Comparison of ENCODE assay signal across 8 cellular contexts in genomic region chr4:153465583-153465921, GRCh38. TPM values are rescaled to one million over a fixed set of nuclear protein-coding genes. Genes with fewer than 3 reads are reported as not detected.
A peak's percentile ranks its signal among the peaks of the same experiment; 100 is the strongest.
DNase-seq lines count a peak whose midpoint lies in the region; ATAC-seq, FAIRE-seq and TF ChIP-seq lines count a peak whose summit lies in the region.

No MANE protein-coding gene starts in this region.

- no peak for FAIRE-seq in bronchial epithelial cell (lab: Jason Lieb, UNC)
- FAIRE-seq in keratinocyte (lab: Jason Lieb, UNC): no peak

- DNase-seq in activated CD8-positive, alpha-beta memory T cell treated with anti-CD3 and anti-CD28 coated beads, Interleukin-2, amount 50 U/mL, for 4 hours: peak; percentile 35
- no peak for DNase-seq in activated CD8-positive, alpha-beta memory T cell treated with anti-CD3 and anti-CD28 coated beads for 24 hours
- DNase-seq in bronchial epithelial cell (ENCODE audit: low read depth): no peak
- no peak for DNase-seq in keratinocyte (ENCODE audit: low read depth, low spot score)
- peak; percentile 41 for DNase-seq in stimulated activated CD4-positive, alpha-beta T cell treated with anti-CD3 and anti-CD28 coated beads, Interleukin-1b, Interleukin-23, amount 100 ng/mL, for 48 hours
- no peak for DNase-seq in DMS79 treated with DMSO at 0.1 percent for 48 hours (lab: John Stamatoyannopoulos, UW)

- H3K36me3 ChIP-seq in bronchial epithelial cell (ENCODE audit: control insufficient read depth, insufficient read depth, low read length): no peaks in the 10 kb centered on the region
- H3K36me3 ChIP-seq in keratinocyte (ENCODE audit: control insufficient read depth in 2 of 2, extremely low read depth in 1 of 2, insufficient read depth in 2 of 2, low read length in 2 of 2): no peaks in the 10 kb centered on the region

- no peaks in the 10 kb centered on the region for H3K9me3 ChIP-seq in keratinocyte (ENCODE audit: control insufficient read depth, low read depth, low read length)

- H3K9ac ChIP-seq in keratinocyte (ENCODE audit: control insufficient read depth, extremely low read depth, insufficient read depth, low read length): peak overlapping the region; percentile 76

- peak overlapping the region; percentile 88 for H2AFZ ChIP-seq in keratinocyte (ENCODE audit: control insufficient read depth, low read length)

- no peaks in the 10 kb centered on the region for H3K9me1 ChIP-seq in keratinocyte (ENCODE audit: control insufficient read depth, extremely low read depth, insufficient read depth, low read length)

- H3K4me1 ChIP-seq in keratinocyte (ENCODE audit: control insufficient read depth, extremely low read depth, insufficient read depth, low read length): peaks cover 24% of the 10 kb centered on the region

- peak; percentile 17 for ATAC-seq in HG02938 (IDR thresholded peaks at IDR 0.05; ENCODE audit: unreplicated experiment)

- peaks cover 22% of the 10 kb centered on the region for H3K79me2 ChIP-seq in keratinocyte (ENCODE audit: control insufficient read depth, insufficient read depth, low read length)

- H3K4me2 ChIP-seq in keratinocyte (ENCODE audit: control insufficient read depth, extremely low read depth, insufficient read depth, low read depth, low read length): peak overlapping the region; percentile 90

- H3K27ac ChIP-seq in keratinocyte (ENCODE audit: control insufficient read depth, insufficient read depth, low read length): peak overlapping the region; percentile 47

- dilution Hi-C loops in keratinocyte (cut with MboI; ENCODE audit: extremely low pct_ligation_motif_present, low sequenced_read_pairs): no loop called here

- no peaks in the 10 kb centered on the region for H3K27me3 ChIP-seq in bronchial epithelial cell (ENCODE audit: control insufficient read depth, insufficient read depth, low read length)
- no peaks in the 10 kb centered on the region for H3K27me3 ChIP-seq in keratinocyte (ENCODE audit: control insufficient read depth, extremely low read depth, insufficient read depth, low read length)

- TF ChIP-seq CTCF in bronchial epithelial cell (IDR thresholded peaks at IDR 0.05; ENCODE audit: insufficient read depth, low read length, severe bottlenecking) (peak; percentile 27), keratinocyte (optimal IDR thresholded peaks at IDR 0.05 in 1 of 3, IDR thresholded peaks at IDR 0.05 in 1 of 3, conservative IDR thresholded peaks at IDR 0.05 in 1 of 3; ENCODE audit: extremely low read depth in 1 of 3, insufficient read depth in 2 of 3, low read length in 3 of 3) (peak in 1 of 3 experiments; percentile 33)

- H4K20me1 ChIP-seq in keratinocyte (ENCODE audit: control insufficient read depth, extremely low read depth, insufficient read depth, low read length): no peaks in the 10 kb centered on the region

- H3K4me3 ChIP-seq in bronchial epithelial cell (ENCODE audit: low read depth, low read length) (peak overlapping the region; percentile 97), keratinocyte (ENCODE audit: control insufficient read depth in 2 of 3, extremely low read depth in 1 of 3, insufficient read depth in 2 of 3, low read depth in 1 of 3, low read length in 3 of 3) (peak overlapping the region; percentile 60 to 75 (median 70))

TF ChIP-seq in PFSK-1, 5 proteins besides CTCF, POLR2A, EP300 and RAD21:
- no peak for TF ChIP-seq POLR2AphosphoS5 (IDR thresholded peaks at IDR 0.05; ENCODE audit: low read depth, low read length)
- TF ChIP-seq REST (IDR thresholded peaks at IDR 0.05; ENCODE audit: insufficient read depth in 1 of 2, low read depth in 2 of 2, low read length in 2 of 2): peak; percentile 54 to 83; a peak in 3 of 4 replicates
- TF ChIP-seq SIN3A (IDR thresholded peaks at IDR 0.05; ENCODE audit: borderline replicate concordance, insufficient read depth, low read length): no peak
- no peak for TF ChIP-seq FOXP2 (optimal IDR thresholded peaks at IDR 0.05; ENCODE audit: borderline replicate concordance, extremely low read depth, extremely low read length, insufficient read depth)

RNA-seq across cellular contexts. Expression of gene TMEM131L, which starts 0.6 kb away (rescaled TPM):
- polyA plus RNA-seq in PFSK-1 (2012; ENCODE audit: insufficient read length, low read depth): 5.1 TPM
- 7.9 TPM in 2 replicates for total RNA-seq in bronchial epithelial cell
- 7.0 to 10.3 TPM (median 9.3 TPM) in 3 replicates for polyA plus RNA-seq in keratinocyte
- polyA plus RNA-seq in keratinocyte (2011; ENCODE audit: low read depth): 7.6 TPM
- 3.1 and 5.0 TPM in 2 replicates for polyA plus RNA-seq in keratinocyte (2011; cell fraction: cytosol; rRNA removed)
- 29.1 and 29.5 TPM in 2 replicates for polyA plus RNA-seq in keratinocyte (2011; cell fraction: nucleus; rRNA removed)
- polyA plus RNA-seq in keratinocyte (2012; ENCODE audit: low replicate concordance): 6.1 and 8.0 TPM in 2 replicates
- 11.5 to 33.8 TPM (median 21.1 TPM) in 3 replicates for polyA minus RNA-seq in keratinocyte
- 7.7 TPM for polyA minus RNA-seq in keratinocyte (2011; cell fraction: cytosol; rRNA and poly(A)+ RNA removed)
- polyA minus RNA-seq in keratinocyte (2011; cell fraction: nucleus; rRNA and poly(A)+ RNA removed): 41.9 and 80.6 TPM in 2 replicates

Comparison
In these comparisons a context has a peak if more than half of its experiments do, and no peak if none do; other contexts are left out.
1. DNase-seq: peak in activated CD8-positive, alpha-beta memory T cell treated with anti-CD3 and anti-CD28 coated beads, Interleukin-2, amount 50 U/mL, for 4 hours (single experiment) and stimulated activated CD4-positive, alpha-beta T cell treated with anti-CD3 and anti-CD28 coated beads, Interleukin-1b, Interleukin-23, amount 100 ng/mL, for 48 hours (single experiment); none in activated CD8-positive, alpha-beta memory T cell treated with anti-CD3 and anti-CD28 coated beads for 24 hours (single experiment), bronchial epithelial cell (single experiment), keratinocyte (single experiment) and DMS79 treated with DMSO at 0.1 percent for 48 hours (single experiment).